10 cellular contexts compared by ENCODE assay signal in genomic region chr7:50664461-50664922, GRCh38.
DNase-seq lines count a peak whose midpoint lies in the region; ATAC-seq and TF ChIP-seq lines count a peak whose summit lies in the region.
"Had no signal": no experiment of that assay in that cellular context is flagged by ENCODE, and none has a peak within 500 bp of the region (broad histone marks: within the 10 kb centered on the region; RNA-seq: fewer than 3 reads in every experiment).

No MANE protein-coding gene starts in this region.

- H4K20me1 ChIP-seq in OCI-LY3 (ENCODE audit: insufficient read depth, low read length): no peaks in the 10 kb centered on the region

- peak; percentile 69 for DNase-seq in activated effector memory CD4-positive, alpha-beta T cell treated with anti-CD3 and anti-CD28 coated beads, Interleukin-2, amount 50 U/mL, for 16 hours
- DNase-seq in activated effector memory CD4-positive, alpha-beta T cell treated with Interleukin-2 at 50 U/mL for 16 hours: no peak
- DNase-seq in fibroblast of the aortic adventitia (ENCODE audit: low read depth) (peak; percentile 52), mucosa of gallbladder (ENCODE audit: low spot score) (no peak), ureter (ENCODE audit: low spot score) (no peak), sciatic nerve (ENCODE audit: low spot score) (no peak)
- DNase-seq: DND-41 had no signal

- no peak overlapping the region for H2AFZ ChIP-seq in OCI-LY3 (ENCODE audit: low read depth, low read length)

- intact Hi-C loops in sciatic nerve (cut with DNase I): no loop called here

- H3K4me1 ChIP-seq in OCI-LY3 (ENCODE audit: low read length): peaks cover 25% of the 10 kb centered on the region

- no peak for TF ChIP-seq CTCF in OCI-LY3 (IDR thresholded peaks at IDR 0.05; ENCODE audit: low read depth, low read length)
- no peak for TF ChIP-seq CTCF in fibroblast of the aortic adventitia (IDR thresholded peaks at IDR 0.05; ENCODE audit: insufficient read depth, low read length)

- H3K4me3 ChIP-seq in OCI-LY3 (ENCODE audit: low read length) (no peak overlapping the region), fibroblast of the aortic adventitia (ENCODE audit: low read depth, low read length) (no peak overlapping the region)
- H3K4me3 ChIP-seq: skin epidermis had no signal

- H3K79me2 ChIP-seq in OCI-LY3 (ENCODE audit: low read length): no peaks in the 10 kb centered on the region

- no peak overlapping the region for H3K9ac ChIP-seq in OCI-LY3 (ENCODE audit: low read length)

- peaks cover 7% of the 10 kb centered on the region for H3K27me3 ChIP-seq in OCI-LY3 (ENCODE audit: low read depth, low read length)

- ATAC-seq in HG02852 (IDR thresholded peaks at IDR 0.05; ENCODE audit: unreplicated experiment): peak; percentile 61
- ATAC-seq in sciatic nerve: no peak

- H3K9me3 ChIP-seq in OCI-LY3 (ENCODE audit: insufficient read depth, low read length): no peaks in the 10 kb centered on the region

- H3K4me2 ChIP-seq in OCI-LY3 (ENCODE audit: low read length): peak overlapping the region; percentile 62

- no peak overlapping the region for H3K27ac ChIP-seq in OCI-LY3 (ENCODE audit: low read length)

- H3K36me3 ChIP-seq in OCI-LY3 (replicated peaks; ENCODE audit: low read depth, low read length): no peaks in the 10 kb centered on the region

Comparison
In these comparisons a context has a peak if more than half of its experiments do, and no peak if none do; other contexts are left out.
1. DNase-seq: peak in activated effector memory CD4-positive, alpha-beta T cell treated with anti-CD3 and anti-CD28 coated beads, Interleukin-2, amount 50 U/mL, for 16 hours (single experiment) and fibroblast of the aortic adventitia (single experiment); none in activated effector memory CD4-positive, alpha-beta T cell treated with Interleukin-2 at 50 U/mL for 16 hours (single experiment), mucosa of gallbladder (single experiment), ureter (single experiment) and sciatic nerve (single experiment).